Comparison of ENCODE assay signal across 14 cellular contexts in the genomic region with DNA sequence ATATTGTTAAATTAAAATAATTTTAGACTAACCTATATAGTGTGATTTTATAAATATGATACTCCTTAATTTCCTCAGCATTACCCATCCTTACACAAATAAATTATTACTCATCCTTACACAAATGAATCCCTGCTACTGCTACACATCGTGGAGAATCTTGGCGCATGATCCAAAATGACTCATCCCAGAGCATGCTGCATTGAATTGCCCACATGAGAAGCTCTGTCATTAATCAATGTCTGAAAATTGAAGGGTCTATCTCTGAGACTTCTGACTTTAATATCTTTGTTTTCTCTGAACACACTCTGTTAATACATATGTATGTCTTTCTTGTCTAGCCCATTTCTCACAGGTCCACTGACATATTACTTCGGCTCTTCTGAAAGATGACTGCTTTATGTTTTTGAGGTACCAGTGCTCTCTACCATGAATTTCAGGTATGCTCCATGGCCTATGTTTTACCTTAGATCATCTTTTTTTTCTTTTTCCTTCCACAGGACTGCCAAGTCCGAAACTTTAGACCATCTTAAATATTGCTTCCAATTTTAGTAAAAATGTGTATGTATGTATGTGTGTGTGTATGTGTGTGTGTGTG. TPM values are rescaled to one million over a fixed set of nuclear protein-coding genes. Genes with fewer than 3 reads are reported as not detected.
DNase-seq lines count a peak whose midpoint lies in the region; ATAC-seq and TF ChIP-seq lines count a peak whose summit lies in the region.
"Had no signal": no experiment of that assay in that cellular context is flagged by ENCODE, and none has a peak within 500 bp of the region (broad histone marks: within the 10 kb centered on the region; RNA-seq: fewer than 3 reads in every experiment).

No MANE protein-coding gene starts in this region.

- no peaks in the 10 kb centered on the region for H3K9me3 Mint-ChIP-seq in activated T-helper 17 cell treated with anti-CD3 and anti-CD28 coated beads, Interleukin-2, amount 50 U/mL, for 72 hours

- ATAC-seq in Panc1 (peak; percentile 69; the same call in 1 of the 2 replicates), HG03521 (IDR thresholded peaks at IDR 0.05; ENCODE audit: unreplicated experiment) (no peak), GM21529 (IDR thresholded peaks at IDR 0.05; ENCODE audit: unreplicated experiment) (no peak)
- ATAC-seq in activated T-helper 17 cell treated with anti-CD3 and anti-CD28 coated beads, Interleukin-2, amount 50 U/mL, for 72 hours (replicated peaks), result no peak
- ATAC-seq: body of pancreas had no signal

- no peak overlapping the region for H3K4me3 ChIP-seq in Panc1 (ENCODE audit: low read depth in 2 of 2, low read length in 2 of 2)
- H3K4me3 ChIP-seq in epithelial cell of esophagus (ENCODE audit: low read length), result no peak overlapping the region
- H3K4me3 ChIP-seq: body of pancreas, skin epidermis had no signal

- no peak overlapping the region for H3K27ac Mint-ChIP-seq in activated T-helper 17 cell treated with anti-CD3 and anti-CD28 coated beads, Interleukin-2, amount 50 U/mL, for 72 hours

- in situ Hi-C loops in Panc1 (cut with HindIII; ENCODE audit: low pct_unique_long_range_greater_than_20kb, low sequenced_read_pairs), result no loop called here

- POLR2A ChIA-PET in Panc1 (lab: Charles Lee), result no interaction called here

- DNase-seq in DMS 273 (lab: John Stamatoyannopoulos, UW; ENCODE audit: unreplicated experiment) (peak; percentile 32), DMS 273 treated with DMSO at 0.1 percent for 48 hours (lab: John Stamatoyannopoulos, UW) (no peak), Panc1 (ENCODE audit: low read depth, low spot score) (peak; percentile 83), epithelial cell of esophagus (ENCODE audit: low read depth) (peak; percentile 85), renal cortical epithelial cell (ENCODE audit: low read depth) (peak; percentile 69)
- DNase-seq: body of pancreas, T1000 had no signal

- CTCF ChIA-PET in Panc1 (lab: Charles Lee), result no interaction called here

- no peaks in the 10 kb centered on the region for H3K4me1 Mint-ChIP-seq in activated T-helper 17 cell treated with anti-CD3 and anti-CD28 coated beads, Interleukin-2, amount 50 U/mL, for 72 hours

- no peaks in the 10 kb centered on the region for H3K9me3 ChIP-seq in Panc1 (ENCODE audit: control insufficient read depth, insufficient read depth, low read depth, low read length)
- H3K9me3 ChIP-seq: body of pancreas had no signal

- H3K4me1 ChIP-seq in Panc1 (ENCODE audit: control insufficient read depth, insufficient read depth, low read length), result no peaks in the 10 kb centered on the region

- no peak overlapping the region for H3K4me3 Mint-ChIP-seq in activated T-helper 17 cell treated with anti-CD3 and anti-CD28 coated beads, Interleukin-2, amount 50 U/mL, for 72 hours

- no TSS peak for BruUV-seq in Panc1 (replicated peaks; lab: Mats Ljungman, UMichigan)

- TF ChIP-seq CTCF in Panc1 (IDR thresholded peaks at IDR 0.05) (no peak), epithelial cell of esophagus (IDR thresholded peaks at IDR 0.05; ENCODE audit: insufficient read depth, low read depth, low read length, missing control alignments) (no peak)

- H3K27me3 ChIP-seq in Panc1 (ENCODE audit: control insufficient read depth, insufficient read depth, low read length), result no peaks in the 10 kb centered on the region
- H3K27me3 ChIP-seq: body of pancreas had no signal

- intact Hi-C loops in Panc1 (cut with micrococcal nuclease; ENCODE audit: unreplicated experiment), result no loop called here

- no peaks in the 10 kb centered on the region for H3K27me3 Mint-ChIP-seq in activated T-helper 17 cell treated with anti-CD3 and anti-CD28 coated beads, Interleukin-2, amount 50 U/mL, for 72 hours

- H3K36me3 Mint-ChIP-seq in activated T-helper 17 cell treated with anti-CD3 and anti-CD28 coated beads, Interleukin-2, amount 50 U/mL, for 72 hours (ENCODE audit: low read depth), result no peaks in the 10 kb centered on the region

- no peaks in the 10 kb centered on the region for H3K36me3 ChIP-seq in Panc1 (ENCODE audit: control insufficient read depth, insufficient read depth, low read length)

- H3K27ac ChIP-seq in Panc1 (ENCODE audit: low read length), result no peak overlapping the region
- H3K27ac ChIP-seq: 22Rv1, body of pancreas, skin epidermis had no signal

RNA-seq across cellular contexts. Expression of a gene that starts 15.7 kb away (rescaled TPM):
- total RNA-seq in Panc1 (2021; ENCODE audit: unreplicated experiment) (not detected), renal cortical epithelial cell (not detected in 2 replicates)
- polyA plus RNA-seq in Panc1 (2012; ENCODE audit: insufficient read length), result not detected
- total RNA-seq in activated T-helper 17 cell treated with anti-CD3 and anti-CD28 coated beads, Interleukin-2, amount 50 U/mL, for 72 hours, result not detected
- total RNA-seq: body of pancreas, glomerular endothelial cell, mesenteric fat pad had no signal

RNA-seq across cellular contexts. Expression of a gene that starts 44.9 kb away (rescaled TPM):
- total RNA-seq in Panc1 (2021; ENCODE audit: unreplicated experiment), result 24.0 TPM
- polyA plus RNA-seq in Panc1 (2012; ENCODE audit: insufficient read length), result 9.8 TPM
- total RNA-seq in renal cortical epithelial cell, result 24.0 and 50.0 TPM in 2 replicates
- 10 to 100 TPM; 24.4 to 33.1 TPM for total RNA-seq in activated T-helper 17 cell treated with anti-CD3 and anti-CD28 coated beads, Interleukin-2, amount 50 U/mL, for 72 hours
